In genomic region chr2:172086349-172087190, GRCh38 we compare ENCODE assay signal across 8 cellular contexts. TPM values are rescaled to one million over a fixed set of nuclear protein-coding genes. Genes with fewer than 3 reads are reported as not detected.
DNase-seq lines count a peak whose midpoint lies in the region; ATAC-seq, FAIRE-seq and TF ChIP-seq lines count a peak whose summit lies in the region.

No MANE protein-coding gene starts in this region.

- peak overlapping the region; percentile 56 for H3K27ac Mint-ChIP-seq in activated naive CD8-positive, alpha-beta T cell treated with anti-CD3 and anti-CD28 coated beads, Interleukin-2, amount 10 ng/mL, durations not matched to agents 7 days and 5 days

- TF ChIP-seq POLR2A in stomach (IDR thresholded peaks at IDR 0.05) = no peak

- H3K27ac ChIP-seq in stomach = no peak overlapping the region

- POLR2A ChIA-PET in activated naive CD8-positive, alpha-beta T cell treated with anti-CD3 and anti-CD28 coated beads, Interleukin-2, amount 10 ng/mL, durations not matched to agents 7 days and 5 days (lab: Charles Lee) = interaction anchor here (1.2 kb wide), 1 partner anchor 15 kb away, joined by 7 read pairs; no protein-coding TSS in a partner anchor
- POLR2A ChIA-PET in HEK293T (lab: Yijun Ruan, JAX) = interaction anchor here (0.6 to 7.8 kb wide), 6 partner anchors 11 to 164 kb away, joined by 3 to 135 read pairs (median 8); partner anchors contain the start of gene HAT1

- peaks cover 98% of the 10 kb centered on the region for H3K27me3 Mint-ChIP-seq in activated naive CD8-positive, alpha-beta T cell treated with anti-CD3 and anti-CD28 coated beads, Interleukin-2, amount 10 ng/mL, durations not matched to agents 7 days and 5 days

- H3K4me3 ChIP-seq in stomach = peak overlapping the region in 2 of 4 donors; percentile 53 to 61

- no peaks in the 10 kb centered on the region for H3K9me3 Mint-ChIP-seq in activated naive CD8-positive, alpha-beta T cell treated with anti-CD3 and anti-CD28 coated beads, Interleukin-2, amount 10 ng/mL, durations not matched to agents 7 days and 5 days

- H3K4me1 ChIP-seq in stomach = peaks cover 36 to 71% (median 59%) of the 10 kb centered on the region in 4 donors

- ATAC-seq in activated naive CD8-positive, alpha-beta T cell treated with anti-CD3 and anti-CD28 coated beads, Interleukin-2, amount 10 ng/mL, durations not matched to agents 7 days and 5 days (ENCODE audit: low read depth) = peak; percentile 43
- peak; percentile 53 for ATAC-seq in left lobe of liver

- 3 to 9% (median 5%) methylated on average over 45 to 49 of the region's 49 CpGs for WGBS in stomach, 5 donors

- intact Hi-C loops in stomach (cut with DNase I; ENCODE audit: low total_unique reads) = no loop called here

- FAIRE-seq in urothelium cell line (lab: Jason Lieb, UNC) = no peak

- peak; percentile 10 for DNase-seq in NCI-H345 treated with DMSO at 0.1 percent for 48 hours (lab: John Stamatoyannopoulos, UW; ENCODE audit: unreplicated experiment)
- no peak for DNase-seq in NCI-H345 (lab: John Stamatoyannopoulos, UW)
- peak; percentile 68 for DNase-seq in NCI-H69 (lab: John Stamatoyannopoulos, UW)
- peak; percentile 73 for DNase-seq in activated naive CD8-positive, alpha-beta T cell treated with anti-CD3 and anti-CD28 coated beads, Interleukin-2, amount 10 ng/mL, durations not matched to agents 7 days and 5 days
- no peak for DNase-seq in left lobe of liver (ENCODE audit: low spot score)
- no peak for DNase-seq in urothelium cell line (ENCODE audit: low spot score)
- DNase-seq in HEK293T (ENCODE audit: extremely low spot score) = no peak
- no peak for DNase-seq in stomach

- no peaks in the 10 kb centered on the region for H3K36me3 ChIP-seq in stomach

- peak overlapping the region; percentile 57 for H3K4me3 Mint-ChIP-seq in activated naive CD8-positive, alpha-beta T cell treated with anti-CD3 and anti-CD28 coated beads, Interleukin-2, amount 10 ng/mL, durations not matched to agents 7 days and 5 days

- TF ChIP-seq EP300 in stomach (IDR thresholded peaks at IDR 0.05) = no peak

- H3K36me3 Mint-ChIP-seq in activated naive CD8-positive, alpha-beta T cell treated with anti-CD3 and anti-CD28 coated beads, Interleukin-2, amount 10 ng/mL, durations not matched to agents 7 days and 5 days = peaks cover 2% of the 10 kb centered on the region

- H3K9me3 ChIP-seq in stomach = peaks cover 0 to 7% (median 0%) of the 10 kb centered on the region in 4 donors

- TF ChIP-seq CTCF in stomach (IDR thresholded peaks at IDR 0.05) = no peak

- H3K27me3 ChIP-seq in stomach = peaks cover 89 to 100% (median 99%) of the 10 kb centered on the region in 3 donors

- CTCF ChIA-PET in HEK293T (lab: Yijun Ruan, JAX) = interaction anchor here (1.6 kb wide), 1 partner anchor 9 kb away, joined by 7 read pairs; no protein-coding TSS in a partner anchor

- H3K4me1 Mint-ChIP-seq in activated naive CD8-positive, alpha-beta T cell treated with anti-CD3 and anti-CD28 coated beads, Interleukin-2, amount 10 ng/mL, durations not matched to agents 7 days and 5 days = peaks cover 50% of the 10 kb centered on the region

TF ChIP-seq in HEK293T, 16 proteins besides CTCF, POLR2A, EP300 and RAD21:
- no peak for TF ChIP-seq ELF4 (IDR thresholded peaks at IDR 0.05)
- TF ChIP-seq FOXK2 (IDR thresholded peaks at IDR 0.05) = no peak
- TF ChIP-seq HDGF (IDR thresholded peaks at IDR 0.05; ENCODE audit: borderline replicate concordance) = no peak
- TF ChIP-seq ARNT (IDR thresholded peaks at IDR 0.05) = no peak
- no peak for TF ChIP-seq TARDBP (IDR thresholded peaks at IDR 0.05)
- TF ChIP-seq LEF1 (IDR thresholded peaks at IDR 0.05; ENCODE audit: borderline replicate concordance) = no peak
- no peak for TF ChIP-seq PKNOX1 (IDR thresholded peaks at IDR 0.05)
- no peak for TF ChIP-seq L3MBTL2 (conservative IDR thresholded peaks at IDR 0.05)
- no peak for TF ChIP-seq CTBP1 (IDR thresholded peaks at IDR 0.05; ENCODE audit: borderline replicate concordance)
- TF ChIP-seq NFRKB (IDR thresholded peaks at IDR 0.05) = no peak
- TF ChIP-seq SP1 (IDR thresholded peaks at IDR 0.05) = no peak
- no peak for TF ChIP-seq SUZ12 (IDR thresholded peaks at IDR 0.05)
- no peak for TF ChIP-seq FOXM1 (IDR thresholded peaks at IDR 0.05; ENCODE audit: borderline replicate concordance)

RNA-seq across cellular contexts. Expression of gene DLX1, which starts 1.3 kb away (rescaled TPM):
- total RNA-seq in activated naive CD8-positive, alpha-beta T cell treated with anti-CD3 and anti-CD28 coated beads, Interleukin-2, amount 10 ng/mL, durations not matched to agents 7 days and 5 days = not detected
- not detected for total RNA-seq in left lobe of liver
- 1 to 10 TPM in 1 of 5 donors, not detected in 4; 1.1 TPM for total RNA-seq in stomach
- under 1 TPM in 1 of 3 donors, not detected in 2; 0.25 TPM for polyA plus RNA-seq in stomach

RNA-seq across cellular contexts. Expression of gene DLX2, which starts 16.1 kb away (rescaled TPM):
- not detected for total RNA-seq in activated naive CD8-positive, alpha-beta T cell treated with anti-CD3 and anti-CD28 coated beads, Interleukin-2, amount 10 ng/mL, durations not matched to agents 7 days and 5 days
- not detected for total RNA-seq in left lobe of liver
- total RNA-seq in stomach = not detected
- under 1 TPM in 1 of 3 donors, not detected in 2; 0.03 TPM for polyA plus RNA-seq in stomach

Comparison
In these comparisons a context has a peak if more than half of its experiments do, and no peak if none do; other contexts are left out.
1. DNase-seq: peak in NCI-H345 treated with DMSO at 0.1 percent for 48 hours (single experiment), NCI-H69 (single experiment) and activated naive CD8-positive, alpha-beta T cell treated with anti-CD3 and anti-CD28 coated beads, Interleukin-2, amount 10 ng/mL, durations not matched to agents 7 days and 5 days (single experiment); none in NCI-H345 (single experiment), left lobe of liver (single experiment), urothelium cell line (single experiment), HEK293T (single experiment) and stomach (single experiment).